8 cellular contexts compared by ENCODE assay signal in the genomic region with DNA sequence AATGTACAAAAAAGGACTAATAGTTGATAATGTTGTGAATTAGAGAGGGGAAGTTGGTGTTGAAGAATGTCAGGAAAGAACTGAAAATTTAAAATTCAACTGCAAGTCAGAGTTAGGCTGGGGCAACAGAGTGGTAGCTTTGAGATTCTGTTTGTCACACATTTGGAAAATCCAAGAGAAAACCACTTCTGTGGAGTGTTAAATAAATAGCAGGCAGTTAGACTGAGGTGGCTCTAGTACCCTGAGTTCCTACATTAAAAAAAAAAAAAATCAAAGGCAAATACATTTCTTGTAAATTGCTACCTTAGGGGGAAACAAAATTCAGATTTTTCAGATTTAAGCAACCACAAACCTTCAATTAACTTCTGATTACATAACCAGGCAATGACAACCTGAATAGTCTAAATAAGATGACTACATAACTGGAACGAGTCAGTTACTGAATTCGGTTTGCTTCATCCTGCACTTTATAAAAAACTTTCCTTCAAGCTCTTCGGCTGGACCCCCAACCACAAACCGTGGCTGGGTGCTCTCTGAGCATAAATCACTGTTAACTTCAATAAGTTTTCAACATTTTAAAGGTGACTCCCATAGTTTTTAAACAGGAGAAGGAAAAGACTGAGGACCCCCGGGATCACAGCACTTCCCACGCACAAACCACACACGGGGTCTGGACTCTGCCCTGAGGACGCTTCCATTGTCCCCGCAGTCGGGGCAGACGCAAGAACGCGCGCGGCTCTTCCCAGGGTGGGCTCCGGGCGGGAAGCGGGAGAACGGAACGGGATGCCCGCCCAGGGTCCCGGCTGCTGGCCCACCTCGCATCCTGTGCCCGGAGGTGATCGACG. TPM values are rescaled to one million over a fixed set of nuclear protein-coding genes. Genes with fewer than 3 reads are reported as not detected.
DNase-seq lines count a peak whose midpoint lies in the region; ATAC-seq and TF ChIP-seq lines count a peak whose summit lies in the region.

No MANE protein-coding gene starts in this region.

- H3K36me3 Mint-ChIP-seq in CD8-positive, alpha-beta memory T cell, result peaks cover 0 to 13% (median 3%) of the 10 kb centered on the region in 3 donors

- H3K27ac ChIP-seq in CD8-positive, alpha-beta memory T cell (ENCODE audit: low read depth, low read length), result peak overlapping the region; percentile 55
- H3K27ac ChIP-seq in dorsolateral prefrontal cortex, result peak overlapping the region in 51 of 59 donors; percentile 20 to 92 (median 76)

- H3K9ac ChIP-seq in Loucy (ENCODE audit: low read depth, low read length, poor library complexity, severe bottlenecking), result peak overlapping the region; percentile 86

- no peak for TF ChIP-seq CTCF in Loucy (conservative IDR thresholded peaks at IDR 0.05; ENCODE audit: low read length)
- TF ChIP-seq CTCF in dorsolateral prefrontal cortex (IDR thresholded peaks at IDR 0.05 in 54 of 56, conservative IDR thresholded peaks at IDR 0.05 in 2 of 56; ENCODE audit: low read depth in 1 of 56, partially characterized antibody in 56 of 56), result no peak
- no peak for TF ChIP-seq CTCF in mucosa of descending colon (IDR thresholded peaks at IDR 0.05)

- peak; percentile 34 for ATAC-seq in mucosa of descending colon
- no peak for ATAC-seq in HG03139 (IDR thresholded peaks at IDR 0.05; ENCODE audit: unreplicated experiment)
- no peak for ATAC-seq in GM19467 (IDR thresholded peaks at IDR 0.05; ENCODE audit: unreplicated experiment)

- peaks cover 14 to 25% (median 16%) of the 10 kb centered on the region in 3 donors for H3K4me1 Mint-ChIP-seq in CD8-positive, alpha-beta memory T cell

- H3K9me3 ChIP-seq in CD8-positive, alpha-beta memory T cell (ENCODE audit: low read length), result no peaks in the 10 kb centered on the region
- no peaks in the 10 kb centered on the region for H3K9me3 ChIP-seq in Loucy (ENCODE audit: insufficient read depth, low read depth, low read length)
- H3K9me3 ChIP-seq in mucosa of descending colon, result no peaks in the 10 kb centered on the region

- peak in 2 of 5 donors; percentile 43 to 49 for DNase-seq in CD8-positive, alpha-beta memory T cell
- DNase-seq in dorsolateral prefrontal cortex (no peak), mucosa of descending colon (no peak), NCI-H1048 (lab: John Stamatoyannopoulos, UW) (no peak), NCI-H774 (lab: John Stamatoyannopoulos, UW) (no peak)

- H3K9me3 Mint-ChIP-seq in CD8-positive, alpha-beta memory T cell, result no peaks in the 10 kb centered on the region

- no peaks in the 10 kb centered on the region for H3K27me3 ChIP-seq in CD8-positive, alpha-beta memory T cell (ENCODE audit: insufficient read depth, low read length, poor library complexity, severe bottlenecking)
- H3K27me3 ChIP-seq in Loucy (ENCODE audit: insufficient read depth, low read length, poor library complexity, severe bottlenecking), result no peaks in the 10 kb centered on the region
- H3K27me3 ChIP-seq in dorsolateral prefrontal cortex, result no peaks in the 10 kb centered on the region

- peak overlapping the region; percentile 76 for H2AFZ ChIP-seq in Loucy (ENCODE audit: low read length)

- CTCF ChIA-PET in CD8-positive, alpha-beta memory T cell (lab: Charles Lee), result interaction anchor here (0.8 to 1.5 kb wide), 3 partner anchors 9 to 199 kb away, joined by 3 to 4 read pairs (median 4); no protein-coding TSS in a partner anchor

- intact Hi-C loops in dorsolateral prefrontal cortex (cut with DNase I) (no loop called here), mucosa of descending colon (cut with DNase I, micrococcal nuclease) (no loop called here)

- H3K4me2 ChIP-seq in Loucy (ENCODE audit: low read depth, low read length, poor library complexity, severe bottlenecking), result peak overlapping the region; percentile 92

- H3K27me3 Mint-ChIP-seq in CD8-positive, alpha-beta memory T cell, result peaks cover 0 to 3% of the 10 kb centered on the region in 2 donors

- peaks cover 53% of the 10 kb centered on the region for H3K79me2 ChIP-seq in Loucy (ENCODE audit: insufficient read depth, low read length)

- no peaks in the 10 kb centered on the region for H3K36me3 ChIP-seq in CD8-positive, alpha-beta memory T cell (ENCODE audit: insufficient read depth, low read length)
- H3K36me3 ChIP-seq in Loucy (ENCODE audit: insufficient read depth, low read length) (no peaks in the 10 kb centered on the region), mucosa of descending colon (ENCODE audit: low read depth) (no peaks in the 10 kb centered on the region)

- H3K4me1 ChIP-seq in CD8-positive, alpha-beta memory T cell (ENCODE audit: insufficient read depth, low read length), result peaks cover 11% of the 10 kb centered on the region
- H3K4me1 ChIP-seq in Loucy (ENCODE audit: insufficient read depth, low read length, poor library complexity, severe bottlenecking) (peaks cover 21% of the 10 kb centered on the region), mucosa of descending colon (ENCODE audit: low read depth) (no peaks in the 10 kb centered on the region)

- H3F3A ChIP-seq in Loucy (ENCODE audit: low read depth), result no peaks in the 10 kb centered on the region

- peak overlapping the region; percentile 95 to 98 (median 97) for H3K4me3 Mint-ChIP-seq in CD8-positive, alpha-beta memory T cell

- H3K27ac Mint-ChIP-seq in CD8-positive, alpha-beta memory T cell, result peak overlapping the region; percentile 32 to 95 (median 88)

- H3K9me2 ChIP-seq in Loucy (replicated peaks; ENCODE audit: low read depth, low read length), result no peaks in the 10 kb centered on the region

- peaks cover 14% of the 10 kb centered on the region for H4K20me1 ChIP-seq in Loucy (ENCODE audit: insufficient read depth, low read length, poor library complexity, severe bottlenecking)

- peak overlapping the region; percentile 91 for H3K4me3 ChIP-seq in CD8-positive, alpha-beta memory T cell (ENCODE audit: low read length)
- peak overlapping the region; percentile 89 for H3K4me3 ChIP-seq in Loucy (ENCODE audit: low read length, poor library complexity, severe bottlenecking)
- H3K4me3 ChIP-seq in dorsolateral prefrontal cortex, result peak overlapping the region; percentile 58 to 97 (median 86)
- peak overlapping the region; percentile 44 for H3K4me3 ChIP-seq in mucosa of descending colon

- POLR2A ChIA-PET in CD8-positive, alpha-beta memory T cell (lab: Charles Lee), result interaction anchor here (1.0 to 1.3 kb wide), 5 partner anchors 14 to 217 kb away, joined by 3 to 20 read pairs (median 7); partner anchors contain the start of genes ZNF486, ZNF506 and ZNF90

RNA-seq across cellular contexts. Expression of gene ZNF682, which starts 0.7 kb away (rescaled TPM):
- total RNA-seq in CD8-positive, alpha-beta memory T cell, result 10 to 100 TPM in 1 of 2 experiments, 1 to 10 TPM in 1; 9.6 to 10.3 TPM
- 4.5 TPM for polyA plus RNA-seq in CD8-positive, alpha-beta memory T cell
- 10 to 100 TPM in 90 of 120 experiments, 1 to 10 TPM in 30; 5.3 to 22.3 (median 11.5) TPM for total RNA-seq in dorsolateral prefrontal cortex
- total RNA-seq in mucosa of descending colon, result 1 to 10 TPM; 3.6 to 5.9 (median 4.7) TPM

RNA-seq across cellular contexts. Expression of gene ZNF90, which starts 39.2 kb away (rescaled TPM):
- total RNA-seq in CD8-positive, alpha-beta memory T cell, result 10 to 100 TPM; 11.9 to 12.8 TPM
- 1.8 TPM for polyA plus RNA-seq in CD8-positive, alpha-beta memory T cell
- total RNA-seq in dorsolateral prefrontal cortex (1 to 10 TPM in 98 of 120 experiments, under 1 TPM in 22; 0.29 to 4.5 (median 1.7) TPM), mucosa of descending colon (1 to 10 TPM; 1.9 to 4.7 (median 2.9) TPM)
